8 cellular contexts compared by ENCODE assay signal in genomic region chr15:64651573-64652260, GRCh38.
DNase-seq lines count a peak whose midpoint lies in the region; ATAC-seq and TF ChIP-seq lines count a peak whose summit lies in the region.

No MANE protein-coding gene starts in this region.

- H3K79me2 ChIP-seq in DOHH2 (ENCODE audit: control insufficient read depth, low read length) (peaks cover 5% of the 10 kb centered on the region; the same call in 1 of the 2 replicates), MM.1S (ENCODE audit: low read length) (peaks cover 6% of the 10 kb centered on the region)

- H3K4me3 ChIP-seq in DOHH2 (ENCODE audit: low read length): peak overlapping the region; percentile 60
- H3K4me3 ChIP-seq in MM.1S (ENCODE audit: low read length): peak overlapping the region; percentile 32; the same call in 1 of the 2 replicates
- no peak overlapping the region for H3K4me3 ChIP-seq in liver (ENCODE audit: low read depth in 1 of 3, low read length in 3 of 3)
- H3K4me3 ChIP-seq in colonic mucosa: no peak overlapping the region

- no peak for TF ChIP-seq CTCF in DOHH2 (IDR thresholded peaks at IDR 0.05; ENCODE audit: low read depth, low read length, poor library complexity, severe bottlenecking)
- no peak for TF ChIP-seq CTCF in MM.1S (IDR thresholded peaks at IDR 0.05; ENCODE audit: low read length)
- TF ChIP-seq CTCF in liver (IDR thresholded peaks at IDR 0.05; ENCODE audit: low read depth, low read length, missing input control): no peak
- no peak for TF ChIP-seq CTCF in colonic mucosa (IDR thresholded peaks at IDR 0.05)

- DNase-seq in MM.1S: peak; percentile 86
- DNase-seq in activated T-cell treated with anti-CD3 and anti-CD28 coated beads for 24 hours (ENCODE audit: low read depth): peak; percentile 26
- no peak for DNase-seq in nucleus accumbens (lab: John Stamatoyannopoulos, UW)
- DNase-seq in colonic mucosa: no peak

- H3K27ac ChIP-seq in DOHH2 (ENCODE audit: low read depth, low read length): peak overlapping the region; percentile 59
- peak overlapping the region; percentile 84 for H3K27ac ChIP-seq in MM.1S (ENCODE audit: low read length)
- H3K27ac ChIP-seq in liver (ENCODE audit: low read depth in 1 of 2, low read length in 2 of 2): peak overlapping the region in 1 of 2 donors; percentile 31
- H3K27ac ChIP-seq in colonic mucosa: no peak overlapping the region

- intact Hi-C loops in colonic mucosa (cut with DNase I): loop anchor here (10.0 kb wide), 1 partner anchor 227 kb away; no protein-coding TSS in a partner anchor

- peak; percentile 82 for ATAC-seq in GM21576 (IDR thresholded peaks at IDR 0.05; ENCODE audit: unreplicated experiment)
- no peak for ATAC-seq in GM18519 (IDR thresholded peaks at IDR 0.05; ENCODE audit: low FRiP score, unreplicated experiment)

- H3K27me3 ChIP-seq in DOHH2 (ENCODE audit: control insufficient read depth, low read length) (no peaks in the 10 kb centered on the region), MM.1S (replicated peaks; ENCODE audit: insufficient read depth, low read length) (no peaks in the 10 kb centered on the region), liver (ENCODE audit: control insufficient read depth in 4 of 4, insufficient read depth in 4 of 4, low read length in 3 of 4) (no peaks in the 10 kb centered on the region), colonic mucosa (no peaks in the 10 kb centered on the region)

- 0 out of 2 replicates have a peak overlapping the region, but pooled peaks have one; percentile 14 for H2AFZ ChIP-seq in MM.1S (ENCODE audit: low read length)

- peak overlapping the region; percentile 87 for H3K4me2 ChIP-seq in DOHH2 (ENCODE audit: low read length)
- H3K4me2 ChIP-seq in MM.1S (ENCODE audit: low read depth, low read length): peak overlapping the region; percentile 75

- H3K9me3 ChIP-seq in DOHH2 (ENCODE audit: control insufficient read depth, insufficient read depth, low read length) (no peaks in the 10 kb centered on the region), MM.1S (replicated peaks; ENCODE audit: insufficient read depth, low read length) (no peaks in the 10 kb centered on the region), liver (ENCODE audit: control insufficient read depth in 4 of 4, low read length in 3 of 4) (no peaks in the 10 kb centered on the region), colonic mucosa (no peaks in the 10 kb centered on the region)

- peak overlapping the region; percentile 36; the same call in 1 of the 2 replicates for H3K9ac ChIP-seq in MM.1S (ENCODE audit: low read length)
- no peak overlapping the region for H3K9ac ChIP-seq in liver (ENCODE audit: low read depth in 1 of 2, low read length in 2 of 2)
- H3K9ac ChIP-seq in colonic mucosa (ENCODE audit: low read depth in 2 of 2, low read length in 2 of 2): no peak overlapping the region

- 40% methylated on average over 4 of the region's 4 CpGs for WGBS in liver

- H3K9me2 ChIP-seq in DOHH2 (replicated peaks; ENCODE audit: control insufficient read depth, low read length) (no peaks in the 10 kb centered on the region), MM.1S (replicated peaks; ENCODE audit: insufficient read depth, low read length) (no peaks in the 10 kb centered on the region)

- peak; percentile 36 to 43 for TF ChIP-seq RAD21 in liver (IDR thresholded peaks at IDR 0.05)

- H4K20me1 ChIP-seq in DOHH2 (ENCODE audit: control insufficient read depth, insufficient read depth, low read depth, low read length) (no peaks in the 10 kb centered on the region), MM.1S (ENCODE audit: insufficient read depth, low read length) (no peaks in the 10 kb centered on the region)

- H3K4me1 ChIP-seq in DOHH2 (ENCODE audit: control insufficient read depth, low read length) (peaks cover 35% of the 10 kb centered on the region), MM.1S (ENCODE audit: low read length) (peaks cover 17% of the 10 kb centered on the region), liver (ENCODE audit: control insufficient read depth in 4 of 4, insufficient read depth in 4 of 4, low read length in 3 of 4) (peaks cover 3 to 28% (median 25%) of the 10 kb centered on the region in 4 donors), colonic mucosa (peaks cover 4% of the 10 kb centered on the region)

- H3F3A ChIP-seq in DOHH2 (ENCODE audit: control insufficient read depth, insufficient read depth) (peaks cover 9% of the 10 kb centered on the region), MM.1S (ENCODE audit: insufficient read depth, low read length) (peaks cover 26% of the 10 kb centered on the region)

- H3K36me3 ChIP-seq in DOHH2 (ENCODE audit: control insufficient read depth, low read length): no peaks in the 10 kb centered on the region
- H3K36me3 ChIP-seq in MM.1S (replicated peaks; ENCODE audit: insufficient read depth, low read length): no peaks in the 10 kb centered on the region
- no peaks in the 10 kb centered on the region for H3K36me3 ChIP-seq in liver (ENCODE audit: control insufficient read depth in 4 of 4, insufficient read depth in 3 of 4, low read depth in 1 of 4, low read length in 3 of 4)
- no peaks in the 10 kb centered on the region for H3K36me3 ChIP-seq in colonic mucosa

TF ChIP-seq in liver, 16 proteins besides CTCF, POLR2A, EP300 and RAD21:
- TF ChIP-seq MAX (IDR thresholded peaks at IDR 0.05) (no peak), ZBTB33 (IDR thresholded peaks at IDR 0.05) (no peak), SP1 (IDR thresholded peaks at IDR 0.05) (peak; percentile 80), FOXA1 (IDR thresholded peaks at IDR 0.05) (peak; percentile 64), NR2F2 (IDR thresholded peaks at IDR 0.05) (no peak), ATF3 (IDR thresholded peaks at IDR 0.05) (no peak), REST (IDR thresholded peaks at IDR 0.05) (no peak), GABPA (IDR thresholded peaks at IDR 0.05 in 1 of 2, conservative IDR thresholded peaks at IDR 0.05 in 1 of 2) (no peak), JUND (IDR thresholded peaks at IDR 0.05) (peak in 1 of 2 donors; percentile 45), YY1 (IDR thresholded peaks at IDR 0.05) (no peak), EGR1 (IDR thresholded peaks at IDR 0.05; ENCODE audit: low read depth in 2 of 2) (no peak), FOXA2 (IDR thresholded peaks at IDR 0.05) (peak; percentile 88), HNF4A (conservative IDR thresholded peaks at IDR 0.05) (peak; percentile 54 to 60), RXRA (IDR thresholded peaks at IDR 0.05) (peak; percentile 81 to 88), TAF1 (conservative IDR thresholded peaks at IDR 0.05) (no peak), HNF4G (IDR thresholded peaks at IDR 0.05) (no peak)

Comparison
In these comparisons a context has a peak if more than half of its experiments do, and no peak if none do; other contexts are left out.
1. H3K4me3 ChIP-seq: peak in DOHH2 (single experiment) and MM.1S (single experiment); none in liver (0 of 3) and colonic mucosa (single experiment).
2. DNase-seq: peak in MM.1S (single experiment) and activated T-cell treated with anti-CD3 and anti-CD28 coated beads for 24 hours (single experiment); none in nucleus accumbens (0 of 56) and colonic mucosa (single experiment).